Comparison of ENCODE assay signal across 1 cellular context in the genomic region with DNA sequence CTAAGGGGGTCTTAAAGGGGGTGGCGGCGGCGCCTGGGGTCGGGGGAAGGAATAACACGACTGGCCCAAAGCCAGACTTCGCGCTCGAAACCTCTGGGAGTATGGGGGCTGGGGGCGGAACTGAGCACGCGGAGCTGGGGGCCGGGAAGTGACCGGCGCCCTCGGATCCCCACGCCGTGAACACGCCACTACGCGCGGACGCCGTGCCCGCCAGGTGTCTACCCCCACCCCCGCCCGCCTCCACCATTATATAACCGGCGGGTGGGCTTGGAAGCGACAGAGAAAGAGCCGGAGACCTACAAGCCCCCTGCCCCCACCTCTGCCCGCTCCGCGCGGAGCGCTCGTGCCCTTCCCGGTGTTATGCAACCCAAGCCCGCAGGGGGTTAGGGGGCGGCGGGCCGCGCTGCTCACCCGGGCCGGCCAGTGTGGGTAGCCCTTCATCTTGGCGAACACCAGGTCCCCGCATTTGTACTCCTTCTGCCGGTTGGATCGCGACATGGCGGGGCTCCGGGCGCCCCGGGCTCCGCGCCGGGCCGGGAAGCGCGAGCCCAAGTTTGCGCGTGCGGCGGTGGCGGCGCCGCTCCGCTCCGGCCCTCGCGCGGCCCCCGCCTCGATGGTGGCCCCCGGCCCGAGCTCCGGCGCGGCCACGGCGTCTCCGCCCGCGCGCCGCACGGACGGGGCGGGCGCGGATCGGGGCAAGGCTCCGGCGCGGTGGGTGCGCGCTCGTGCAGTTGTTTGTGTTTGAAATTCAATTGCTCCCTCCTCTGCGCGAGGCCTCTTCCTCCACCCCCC.
TF ChIP-seq lines count a peak whose summit lies in the region.

TSS of gene HDGF (minus strand) at position 744 of the 792 bp plus-strand sequence. CDS start at position 498, 246 bp downstream.

TF ChIP-seq in Ishikawa, 13 proteins besides CTCF, POLR2A, EP300 and RAD21 (continued from another document):
- TF ChIP-seq REST (IDR thresholded peaks at IDR 0.05; ENCODE audit: low read depth) (0 out of 2 replicates have a peak, but pooled peaks have one; percentile 1), NFIC (IDR thresholded peaks at IDR 0.05) (no peak)
